Comparison of ENCODE assay signal across 10 cellular contexts in the genomic region with DNA sequence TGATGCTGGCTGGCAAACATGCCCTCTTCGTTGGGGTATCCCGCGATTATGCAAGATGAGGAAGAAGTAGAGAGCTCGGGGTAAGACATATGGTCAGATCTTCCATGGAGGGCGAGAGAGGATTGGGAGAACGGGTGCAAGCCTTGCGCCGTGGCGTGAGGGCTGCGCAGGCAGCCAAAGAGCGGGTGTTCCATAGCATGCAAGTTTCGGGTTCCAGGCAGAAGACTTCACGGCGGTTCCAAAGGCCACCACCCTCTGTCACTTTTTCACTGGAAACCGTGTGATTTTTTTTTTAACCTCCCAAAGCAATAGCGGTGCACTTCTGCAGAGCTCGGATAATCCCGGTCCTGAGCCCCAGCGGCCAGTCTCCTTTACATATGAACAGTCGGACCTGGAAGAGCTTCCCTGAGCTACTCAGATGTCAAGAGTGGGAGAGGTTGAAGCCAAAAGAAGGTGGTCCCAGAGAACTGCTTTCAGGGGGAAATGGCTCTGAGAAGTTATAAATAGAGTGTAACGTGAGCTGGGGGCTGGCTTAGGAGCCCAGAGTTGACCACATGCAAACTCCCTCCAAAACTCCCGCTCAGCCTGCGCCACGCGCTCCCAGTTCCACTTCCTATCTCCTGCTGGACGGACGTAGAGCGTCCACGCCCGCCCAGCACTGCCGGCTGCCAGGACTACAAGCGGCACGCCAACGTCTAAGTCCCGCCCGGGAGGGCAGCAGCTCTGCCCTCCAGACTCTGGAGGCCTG. TPM values are rescaled to one million over a fixed set of nuclear protein-coding genes. Genes with fewer than 3 reads are reported as not detected.
DNase-seq lines count a peak whose midpoint lies in the region; ATAC-seq and TF ChIP-seq lines count a peak whose summit lies in the region.
"Had no signal": no experiment of that assay in that cellular context is flagged by ENCODE, and none has a peak within 500 bp of the region (broad histone marks: within the 10 kb centered on the region; RNA-seq: fewer than 3 reads in every experiment).

A gene (minus strand): TSS at position 475 of the 748 bp plus-strand sequence. CDS start 281 bp downstream, at position 194.

- H3K27ac ChIP-seq in adipose tissue (ENCODE audit: low read depth, low read length): peak within 1 kb of the TSS; percentile 62
- H3K27ac ChIP-seq: SJSA1 had no signal

- TF ChIP-seq CTCF in retinal pigment epithelial cell (conservative IDR thresholded peaks at IDR 0.05; ENCODE audit: low read depth, low read length): no peak

- H3K4me3 ChIP-seq in retinal pigment epithelial cell (ENCODE audit: low read length): peak within 1 kb of the TSS; percentile 36
- H3K4me3 ChIP-seq: SJSA1 had no signal

- DNase-seq in GM04503 (ENCODE audit: low read depth) (peak; percentile 54), hepatic stellate cell (ENCODE audit: low spot score) (peak; percentile 72), retinal pigment epithelial cell (ENCODE audit: low read depth) (no peak), SHP77 treated with DMSO at 0.1 percent for 48 hours (lab: John Stamatoyannopoulos, UW) (no peak), NCI-H345 treated with DMSO at 0.1 percent for 48 hours (lab: John Stamatoyannopoulos, UW; ENCODE audit: unreplicated experiment) (no peak)

- no peak for ATAC-seq in GM18868 (IDR thresholded peaks at IDR 0.05; ENCODE audit: unreplicated experiment)
- ATAC-seq in GM18520 (IDR thresholded peaks at IDR 0.05; ENCODE audit: unreplicated experiment): no peak

- 0 to 5% (median 1%) methylated on average over 36 of the region's 36 CpGs for WGBS in adipose tissue, 3 donors

RNA-seq across cellular contexts. Expression of the gene that starts here (rescaled TPM):
- 10 to 100 TPM in 1 of 3 donors, 1 to 10 TPM in 2; 1.2 to 13.4 (median 8.9) TPM for polyA plus RNA-seq in adipose tissue
- polyA plus RNA-seq: keratinocyte had no signal

Comparison
In these comparisons a context has a peak if more than half of its experiments do, and no peak if none do; other contexts are left out.
1. DNase-seq: peak in GM04503 (single experiment) and hepatic stellate cell (single experiment); none in retinal pigment epithelial cell (single experiment), SHP77 treated with DMSO at 0.1 percent for 48 hours (single experiment) and NCI-H345 treated with DMSO at 0.1 percent for 48 hours (single experiment).